In the genomic region with DNA sequence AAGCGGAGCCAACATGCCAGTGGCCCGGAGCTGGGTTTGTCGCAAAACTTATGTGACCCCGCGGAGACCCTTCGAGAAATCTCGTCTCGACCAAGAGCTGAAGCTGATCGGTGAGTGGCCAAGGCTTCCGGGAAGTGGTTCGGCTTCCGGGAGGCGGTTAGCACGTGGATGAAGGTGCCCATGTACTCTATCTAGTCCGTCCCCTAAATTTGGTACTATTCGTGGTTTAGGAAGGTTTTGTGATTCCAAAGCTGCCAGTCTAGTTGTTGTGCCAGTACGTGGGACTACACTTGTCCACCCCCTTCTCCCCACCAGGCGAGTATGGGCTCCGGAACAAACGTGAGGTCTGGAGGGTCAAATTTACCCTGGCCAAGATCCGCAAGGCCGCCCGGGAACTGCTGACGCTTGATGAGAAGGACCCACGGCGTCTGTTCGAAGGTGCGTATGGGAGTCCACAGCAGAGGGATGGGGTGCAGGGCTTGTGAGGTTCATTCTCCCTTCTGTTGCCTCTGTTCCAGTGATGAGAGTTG, we compare ENCODE assay signal across 8 cellular contexts. TPM values are rescaled to one million over a fixed set of nuclear protein-coding genes. Genes with fewer than 3 reads are reported as not detected.
DNase-seq lines count a peak whose midpoint lies in the region; ATAC-seq, FAIRE-seq and TF ChIP-seq lines count a peak whose summit lies in the region.

No MANE protein-coding gene starts in this region.

- peak overlapping the region; percentile 70 to 92 (median 92) for H3K4me3 ChIP-seq in keratinocyte (ENCODE audit: control insufficient read depth in 2 of 3, extremely low read depth in 1 of 3, insufficient read depth in 2 of 3, low read depth in 1 of 3, low read length in 3 of 3)

- H3K9me1 ChIP-seq in keratinocyte (ENCODE audit: control insufficient read depth, extremely low read depth, insufficient read depth, low read length), result peaks cover 2% of the 10 kb centered on the region

- H3K36me3 Mint-ChIP-seq in activated CD4-positive, alpha-beta T cell treated with anti-CD3 and anti-CD28 coated beads, Interleukin-2, amount 10 ng/mL, durations not matched to agents 24 days and 14 days (ENCODE audit: low read depth), result peaks cover 57% of the 10 kb centered on the region
- H3K36me3 Mint-ChIP-seq in activated naive CD8-positive, alpha-beta T cell treated with anti-CD3 and anti-CD28 coated beads, Interleukin-2, amount 10 ng/mL, durations not matched to agents 7 days and 5 days, result peaks cover 28% of the 10 kb centered on the region

- no peak for TF ChIP-seq CTCF in keratinocyte (optimal IDR thresholded peaks at IDR 0.05 in 1 of 3, IDR thresholded peaks at IDR 0.05 in 1 of 3, conservative IDR thresholded peaks at IDR 0.05 in 1 of 3; ENCODE audit: extremely low read depth in 1 of 3, insufficient read depth in 2 of 3, low read length in 3 of 3)

- peak overlapping the region; percentile 99 for H3K27ac Mint-ChIP-seq in activated CD4-positive, alpha-beta T cell treated with anti-CD3 and anti-CD28 coated beads, Interleukin-2, amount 10 ng/mL, durations not matched to agents 24 days and 14 days
- peak overlapping the region; percentile 100 for H3K27ac Mint-ChIP-seq in activated naive CD8-positive, alpha-beta T cell treated with anti-CD3 and anti-CD28 coated beads, Interleukin-2, amount 10 ng/mL, durations not matched to agents 7 days and 5 days

- H3K27me3 Mint-ChIP-seq in activated CD4-positive, alpha-beta T cell treated with anti-CD3 and anti-CD28 coated beads, Interleukin-2, amount 10 ng/mL, durations not matched to agents 24 days and 14 days, result no peaks in the 10 kb centered on the region
- no peaks in the 10 kb centered on the region for H3K27me3 Mint-ChIP-seq in activated naive CD8-positive, alpha-beta T cell treated with anti-CD3 and anti-CD28 coated beads, Interleukin-2, amount 10 ng/mL, durations not matched to agents 7 days and 5 days

- intact Hi-C loops in activated CD4-positive, alpha-beta T cell treated with anti-CD3 and anti-CD28 coated beads, Interleukin-2, amount 10 ng/mL, durations not matched to agents 24 days and 14 days (cut with micrococcal nuclease), result loop anchor here (1.0 to 10.0 kb wide), 3 partner anchors 64 to 1054 kb away; a partner anchor contains a TSS
- intact Hi-C loops in head of caudate nucleus (cut with DNase I), result no loop called here

- peaks cover 56% of the 10 kb centered on the region for H3K79me2 ChIP-seq in keratinocyte (ENCODE audit: control insufficient read depth, insufficient read depth, low read length)

- FAIRE-seq in keratinocyte (lab: Jason Lieb, UNC), result no peak

- H2AFZ ChIP-seq in keratinocyte (ENCODE audit: control insufficient read depth, low read length), result no peak overlapping the region

- peak overlapping the region; percentile 94 for H3K9ac ChIP-seq in keratinocyte (ENCODE audit: control insufficient read depth, extremely low read depth, insufficient read depth, low read length)

- dilution Hi-C loops in keratinocyte (cut with MboI; ENCODE audit: extremely low pct_ligation_motif_present, low sequenced_read_pairs), result no loop called here

- H3K9me3 ChIP-seq in keratinocyte (ENCODE audit: control insufficient read depth, low read depth, low read length), result no peaks in the 10 kb centered on the region

- ATAC-seq in activated naive CD8-positive, alpha-beta T cell treated with anti-CD3 and anti-CD28 coated beads, Interleukin-2, amount 10 ng/mL, durations not matched to agents 7 days and 5 days (ENCODE audit: low read depth), result no peak
- no peak for ATAC-seq in GM18520 (IDR thresholded peaks at IDR 0.05; ENCODE audit: unreplicated experiment)

- peak overlapping the region; percentile 98 for H3K4me2 ChIP-seq in keratinocyte (ENCODE audit: control insufficient read depth, extremely low read depth, insufficient read depth, low read depth, low read length)

- H3K27me3 ChIP-seq in keratinocyte (ENCODE audit: control insufficient read depth, extremely low read depth, insufficient read depth, low read length), result no peaks in the 10 kb centered on the region

- H3K4me1 ChIP-seq in keratinocyte (ENCODE audit: control insufficient read depth, extremely low read depth, insufficient read depth, low read length), result peaks cover 33% of the 10 kb centered on the region

- H3K9me3 Mint-ChIP-seq in activated CD4-positive, alpha-beta T cell treated with anti-CD3 and anti-CD28 coated beads, Interleukin-2, amount 10 ng/mL, durations not matched to agents 24 days and 14 days, result no peaks in the 10 kb centered on the region
- H3K9me3 Mint-ChIP-seq in activated naive CD8-positive, alpha-beta T cell treated with anti-CD3 and anti-CD28 coated beads, Interleukin-2, amount 10 ng/mL, durations not matched to agents 7 days and 5 days, result no peaks in the 10 kb centered on the region

- no peak for DNase-seq in activated CD4-positive, alpha-beta T cell treated with anti-CD3 and anti-CD28 coated beads, Interleukin-2, amount 10 ng/mL, durations not matched to agents 24 days and 14 days
- DNase-seq in activated CD4-positive, alpha-beta T cell treated with anti-CD3 and anti-CD28 coated beads for 48 hours, result no peak
- no peak for DNase-seq in activated naive CD8-positive, alpha-beta T cell treated with anti-CD3 and anti-CD28 coated beads, Interleukin-2, amount 10 ng/mL, durations not matched to agents 7 days and 5 days
- no peak for DNase-seq in keratinocyte (ENCODE audit: low read depth, low spot score)
- DNase-seq in HUDEP-2 (lab: John Stamatoyannopoulos, UW; ENCODE audit: unreplicated experiment in 76 of 76), result no peak
- DNase-seq in head of caudate nucleus, result no peak

- peaks cover 48% of the 10 kb centered on the region for H3K4me1 Mint-ChIP-seq in activated CD4-positive, alpha-beta T cell treated with anti-CD3 and anti-CD28 coated beads, Interleukin-2, amount 10 ng/mL, durations not matched to agents 24 days and 14 days
- H3K4me1 Mint-ChIP-seq in activated naive CD8-positive, alpha-beta T cell treated with anti-CD3 and anti-CD28 coated beads, Interleukin-2, amount 10 ng/mL, durations not matched to agents 7 days and 5 days, result peaks cover 40% of the 10 kb centered on the region

- H3K27ac ChIP-seq in keratinocyte (ENCODE audit: control insufficient read depth, insufficient read depth, low read length), result peak overlapping the region; percentile 94
- H3K27ac ChIP-seq in temporal lobe (ENCODE audit: low read depth, low read length), result peak overlapping the region; percentile 86

- H3K4me3 Mint-ChIP-seq in activated CD4-positive, alpha-beta T cell treated with anti-CD3 and anti-CD28 coated beads, Interleukin-2, amount 10 ng/mL, durations not matched to agents 24 days and 14 days, result peak overlapping the region; percentile 95
- H3K4me3 Mint-ChIP-seq in activated naive CD8-positive, alpha-beta T cell treated with anti-CD3 and anti-CD28 coated beads, Interleukin-2, amount 10 ng/mL, durations not matched to agents 7 days and 5 days, result peak overlapping the region; percentile 100

- POLR2A ChIA-PET in activated naive CD8-positive, alpha-beta T cell treated with anti-CD3 and anti-CD28 coated beads, Interleukin-2, amount 10 ng/mL, durations not matched to agents 7 days and 5 days (lab: Charles Lee), result interaction anchor here (0.7 to 5.7 kb wide), 11 partner anchors 9 to 772 kb away, joined by 3 to 106 read pairs (median 8); a partner anchor contains a TSS

- peaks cover 29 to 46% of the 10 kb centered on the region in 2 experiments for H3K36me3 ChIP-seq in keratinocyte (ENCODE audit: control insufficient read depth in 2 of 2, extremely low read depth in 1 of 2, insufficient read depth in 2 of 2, low read length in 2 of 2)

- H4K20me1 ChIP-seq in keratinocyte (ENCODE audit: control insufficient read depth, extremely low read depth, insufficient read depth, low read length), result peaks cover 52% of the 10 kb centered on the region

RNA-seq across cellular contexts. Expression of a gene that starts 0.6 kb away (rescaled TPM):
- total RNA-seq in activated CD4-positive, alpha-beta T cell treated with anti-CD3 and anti-CD28 coated beads, Interleukin-2, amount 10 ng/mL, durations not matched to agents 24 days and 14 days, result 1,530 and 1,555 TPM in 2 replicates
- 1,000 to 10,000 TPM; 1,098 to 1,155 TPM for total RNA-seq in activated naive CD8-positive, alpha-beta T cell treated with anti-CD3 and anti-CD28 coated beads, Interleukin-2, amount 10 ng/mL, durations not matched to agents 7 days and 5 days
- polyA plus RNA-seq in keratinocyte, result 1,666 to 2,598 TPM (median 1,866 TPM) in 3 replicates
- 468 TPM for polyA plus RNA-seq in keratinocyte (2011; ENCODE audit: low read depth)
- 1,169 and 2,467 TPM in 2 replicates for polyA plus RNA-seq in keratinocyte (2011; cell fraction: cytosol; rRNA removed)
- polyA plus RNA-seq in keratinocyte (2011; cell fraction: nucleus; rRNA removed), result 562 and 695 TPM in 2 replicates
- polyA plus RNA-seq in keratinocyte (2012; ENCODE audit: low replicate concordance), result 2,423 and 2,469 TPM in 2 replicates
- polyA minus RNA-seq in keratinocyte, result 519 to 770 TPM (median 701 TPM) in 3 replicates
- 1,006 TPM for polyA minus RNA-seq in keratinocyte (2011; cell fraction: cytosol; rRNA and poly(A)+ RNA removed)
- polyA minus RNA-seq in keratinocyte (2011; cell fraction: nucleus; rRNA and poly(A)+ RNA removed), result 236 and 249 TPM in 2 replicates
- total RNA-seq in temporal lobe, result 942 TPM

RNA-seq across cellular contexts. Expression of a gene that starts 10.1 kb away (rescaled TPM):
- total RNA-seq in activated CD4-positive, alpha-beta T cell treated with anti-CD3 and anti-CD28 coated beads, Interleukin-2, amount 10 ng/mL, durations not matched to agents 24 days and 14 days, result 17.9 and 18.4 TPM in 2 replicates
- total RNA-seq in activated naive CD8-positive, alpha-beta T cell treated with anti-CD3 and anti-CD28 coated beads, Interleukin-2, amount 10 ng/mL, durations not matched to agents 7 days and 5 days, result 10 to 100 TPM; 16.3 to 17.4 TPM
- polyA plus RNA-seq in keratinocyte, result 36.5 to 49.7 TPM (median 40.5 TPM) in 3 replicates
- 8.1 TPM for polyA plus RNA-seq in keratinocyte (2011; ENCODE audit: low read depth)
- 30.5 and 56.0 TPM in 2 replicates for polyA plus RNA-seq in keratinocyte (2011; cell fraction: cytosol; rRNA removed)
- 22.0 and 30.1 TPM in 2 replicates for polyA plus RNA-seq in keratinocyte (2011; cell fraction: nucleus; rRNA removed)
- polyA plus RNA-seq in keratinocyte (2012; ENCODE audit: low replicate concordance), result 22.8 and 48.0 TPM in 2 replicates
- polyA minus RNA-seq in keratinocyte, result 22.7 to 39.1 TPM (median 33.0 TPM) in 3 replicates
- polyA minus RNA-seq in keratinocyte (2011; cell fraction: cytosol; rRNA and poly(A)+ RNA removed), result 60.6 TPM
- polyA minus RNA-seq in keratinocyte (2011; cell fraction: nucleus; rRNA and poly(A)+ RNA removed), result 11.6 and 14.2 TPM in 2 replicates
- 25.1 TPM for total RNA-seq in temporal lobe

RNA-seq across cellular contexts. Expression of a gene that starts 11.9 kb away (rescaled TPM):
- total RNA-seq in activated CD4-positive, alpha-beta T cell treated with anti-CD3 and anti-CD28 coated beads, Interleukin-2, amount 10 ng/mL, durations not matched to agents 24 days and 14 days, result 289 and 291 TPM in 2 replicates
- 10 to 100 TPM; 49.0 to 52.2 TPM for total RNA-seq in activated naive CD8-positive, alpha-beta T cell treated with anti-CD3 and anti-CD28 coated beads, Interleukin-2, amount 10 ng/mL, durations not matched to agents 7 days and 5 days
- 41.3 to 70.2 TPM (median 62.7 TPM) in 3 replicates for polyA plus RNA-seq in keratinocyte
- 6.9 TPM for polyA plus RNA-seq in keratinocyte (2011; ENCODE audit: low read depth)
- 40.0 and 79.8 TPM in 2 replicates for polyA plus RNA-seq in keratinocyte (2011; cell fraction: cytosol; rRNA removed)
- polyA plus RNA-seq in keratinocyte (2011; cell fraction: nucleus; rRNA removed), result 146 and 213 TPM in 2 replicates
- 54.1 and 120 TPM in 2 replicates for polyA plus RNA-seq in keratinocyte (2012; ENCODE audit: low replicate concordance)
- polyA minus RNA-seq in keratinocyte, result 41.1 to 132 TPM (median 55.3 TPM) in 3 replicates
- 195 TPM for polyA minus RNA-seq in keratinocyte (2011; cell fraction: cytosol; rRNA and poly(A)+ RNA removed)
- polyA minus RNA-seq in keratinocyte (2011; cell fraction: nucleus; rRNA and poly(A)+ RNA removed), result 158 and 173 TPM in 2 replicates
- 18.9 TPM for total RNA-seq in temporal lobe

RNA-seq across cellular contexts. Expression of a gene that starts 21.6 kb away (rescaled TPM):
- total RNA-seq in activated CD4-positive, alpha-beta T cell treated with anti-CD3 and anti-CD28 coated beads, Interleukin-2, amount 10 ng/mL, durations not matched to agents 24 days and 14 days, result 0.26 TPM in 1 of 2 replicates, not detected in the other
- total RNA-seq in activated naive CD8-positive, alpha-beta T cell treated with anti-CD3 and anti-CD28 coated beads, Interleukin-2, amount 10 ng/mL, durations not matched to agents 7 days and 5 days, result 1 to 10 TPM in 1 of 2 experiments, under 1 TPM in 1; 0.74 to 1.3 TPM
- polyA plus RNA-seq in keratinocyte, result not detected in 3 replicates
- polyA plus RNA-seq in keratinocyte (2011; ENCODE audit: low read depth), result not detected
- not detected in 2 replicates for polyA plus RNA-seq in keratinocyte (2011; cell fraction: cytosol; rRNA removed)
- polyA plus RNA-seq in keratinocyte (2011; cell fraction: nucleus; rRNA removed), result not detected in 2 replicates
- not detected in 2 replicates for polyA plus RNA-seq in keratinocyte (2012; ENCODE audit: low replicate concordance)
- polyA minus RNA-seq in keratinocyte, result not detected in 3 replicates
- polyA minus RNA-seq in keratinocyte (2011; cell fraction: cytosol; rRNA and poly(A)+ RNA removed), result not detected
- polyA minus RNA-seq in keratinocyte (2011; cell fraction: nucleus; rRNA and poly(A)+ RNA removed), result not detected in 2 replicates
- not detected for total RNA-seq in temporal lobe

RNA-seq across cellular contexts. Expression of a gene that starts 28.3 kb away (rescaled TPM):
- 0.54 and 1.1 TPM in 2 replicates for total RNA-seq in activated CD4-positive, alpha-beta T cell treated with anti-CD3 and anti-CD28 coated beads, Interleukin-2, amount 10 ng/mL, durations not matched to agents 24 days and 14 days
- total RNA-seq in activated naive CD8-positive, alpha-beta T cell treated with anti-CD3 and anti-CD28 coated beads, Interleukin-2, amount 10 ng/mL, durations not matched to agents 7 days and 5 days, result 1 to 10 TPM; 1.7 to 3.0 TPM
- polyA plus RNA-seq in keratinocyte, result 1.5 to 2.2 TPM (median 1.8 TPM) in 3 replicates
- polyA plus RNA-seq in keratinocyte (2011; ENCODE audit: low read depth), result 2.8 TPM
- 1.0 and 2.2 TPM in 2 replicates for polyA plus RNA-seq in keratinocyte (2011; cell fraction: cytosol; rRNA removed)
- polyA plus RNA-seq in keratinocyte (2011; cell fraction: nucleus; rRNA removed), result 10.2 and 10.8 TPM in 2 replicates
- 4.5 and 6.4 TPM in 2 replicates for polyA plus RNA-seq in keratinocyte (2012; ENCODE audit: low replicate concordance)
- polyA minus RNA-seq in keratinocyte, result 1.7 to 3.1 TPM (median 2.9 TPM) in 3 replicates
- polyA minus RNA-seq in keratinocyte (2011; cell fraction: cytosol; rRNA and poly(A)+ RNA removed), result 2.3 TPM
- 2.1 and 2.6 TPM in 2 replicates for polyA minus RNA-seq in keratinocyte (2011; cell fraction: nucleus; rRNA and poly(A)+ RNA removed)
- total RNA-seq in temporal lobe, result 0.49 TPM
